In the genomic region with DNA sequence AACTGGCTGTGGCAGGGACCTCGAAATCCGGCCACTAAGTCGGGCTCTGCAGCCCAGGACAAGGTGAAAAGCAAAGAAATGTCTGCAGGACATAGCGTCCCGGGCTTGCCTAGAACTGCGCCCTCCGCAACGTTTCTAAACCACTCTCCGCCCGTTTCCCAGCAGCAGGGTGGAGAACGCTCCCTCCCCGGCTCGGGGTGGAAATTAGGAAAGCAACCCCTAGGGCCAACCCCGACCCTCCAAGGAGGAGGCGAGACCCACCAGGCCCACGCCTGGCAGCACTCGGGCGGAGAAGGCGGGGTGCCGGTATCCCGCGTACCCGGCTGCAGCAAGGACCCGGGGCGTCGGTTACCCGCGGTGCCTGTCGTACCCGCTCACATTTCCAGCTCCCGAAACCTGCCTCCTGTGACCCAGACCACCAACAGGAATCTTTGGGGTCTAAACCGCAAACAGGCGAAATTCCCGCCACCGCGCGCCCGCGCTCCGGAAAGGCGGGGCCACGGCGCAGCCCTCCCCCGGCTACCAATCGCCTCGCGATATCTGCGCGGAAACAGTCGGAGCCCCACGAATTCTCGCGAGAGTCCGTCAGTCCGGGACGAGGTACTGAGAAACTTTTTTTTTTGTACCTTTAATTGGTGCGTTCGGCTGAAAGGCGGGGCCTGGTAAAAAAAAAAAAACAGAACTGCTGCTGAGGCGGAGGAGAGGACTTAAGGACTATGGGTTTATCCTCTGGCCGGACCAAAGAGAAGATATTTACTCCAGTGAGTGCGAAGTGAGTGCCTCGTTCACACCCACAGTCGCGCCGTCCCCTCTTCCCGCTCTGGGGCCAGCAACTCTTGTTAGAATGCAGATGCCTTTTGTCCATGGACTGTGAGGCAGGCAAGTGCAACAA, we compare ENCODE assay signal across 8 cellular contexts. TPM values are rescaled to one million over a fixed set of nuclear protein-coding genes. Genes with fewer than 3 reads are reported as not detected.
DNase-seq lines count a peak whose midpoint lies in the region; ATAC-seq, FAIRE-seq and TF ChIP-seq lines count a peak whose summit lies in the region.

A gene with protein sequence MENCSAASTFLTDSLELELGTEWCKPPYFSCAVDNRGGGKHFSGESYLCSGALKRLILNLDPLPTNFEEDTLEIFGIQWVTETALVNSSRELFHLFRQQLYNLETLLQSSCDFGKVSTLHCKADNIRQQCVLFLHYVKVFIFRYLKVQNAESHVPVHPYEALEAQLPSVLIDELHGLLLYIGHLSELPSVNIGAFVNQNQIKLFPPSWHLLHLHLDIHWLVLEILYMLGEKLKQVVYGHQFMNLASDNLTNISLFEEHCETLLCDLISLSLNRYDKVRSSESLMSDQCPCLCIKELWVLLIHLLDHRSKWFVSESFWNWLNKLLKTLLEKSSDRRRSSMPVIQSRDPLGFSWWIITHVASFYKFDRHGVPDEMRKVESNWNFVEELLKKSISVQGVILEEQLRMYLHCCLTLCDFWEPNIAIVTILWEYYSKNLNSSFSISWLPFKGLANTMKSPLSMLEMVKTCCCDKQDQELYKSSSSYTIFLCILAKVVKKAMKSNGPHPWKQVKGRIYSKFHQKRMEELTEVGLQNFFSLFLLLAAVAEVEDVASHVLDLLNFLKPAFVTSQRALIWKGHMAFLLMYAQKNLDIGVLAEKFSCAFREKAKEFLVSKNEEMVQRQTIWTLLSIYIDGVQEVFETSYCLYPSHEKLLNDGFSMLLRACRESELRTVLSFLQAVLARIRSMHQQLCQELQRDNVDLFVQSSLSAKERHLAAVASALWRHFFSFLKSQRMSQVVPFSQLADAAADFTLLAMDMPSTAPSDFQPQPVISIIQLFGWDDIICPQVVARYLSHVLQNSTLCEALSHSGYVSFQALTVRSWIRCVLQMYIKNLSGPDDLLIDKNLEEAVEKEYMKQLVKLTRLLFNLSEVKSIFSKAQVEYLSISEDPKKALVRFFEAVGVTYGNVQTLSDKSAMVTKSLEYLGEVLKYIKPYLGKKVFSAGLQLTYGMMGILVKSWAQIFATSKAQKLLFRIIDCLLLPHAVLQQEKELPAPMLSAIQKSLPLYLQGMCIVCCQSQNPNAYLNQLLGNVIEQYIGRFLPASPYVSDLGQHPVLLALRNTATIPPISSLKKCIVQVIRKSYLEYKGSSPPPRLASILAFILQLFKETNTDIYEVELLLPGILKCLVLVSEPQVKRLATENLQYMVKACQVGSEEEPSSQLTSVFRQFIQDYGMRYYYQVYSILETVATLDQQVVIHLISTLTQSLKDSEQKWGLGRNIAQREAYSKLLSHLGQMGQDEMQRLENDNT (minus strand): TSS at position 491 of the 892 bp plus-strand sequence. CDS start 739 bp downstream, outside the sequence.

- ATAC-seq in HG02840 (IDR thresholded peaks at IDR 0.05; ENCODE audit: low FRiP score, unreplicated experiment) = peak; percentile 99
- peak; percentile 98 to 100 (median 99) for ATAC-seq in heart left ventricle
- ATAC-seq in upper lobe of left lung (ENCODE audit: low FRiP score in 2 of 2) = peak; percentile 98 to 99

- H3K27ac ChIP-seq in heart left ventricle = peak within 1 kb of the TSS in 8 of 12 donors; percentile 40 to 81 (median 71)
- H3K27ac ChIP-seq in upper lobe of left lung = peak within 1 kb of the TSS; percentile 74 to 84 (median 84)

- no peak for TF ChIP-seq EP300 in upper lobe of left lung (IDR thresholded peaks at IDR 0.05)

- FAIRE-seq in GM12892 (lab: Jason Lieb, UNC) = peak; percentile 92

- peak; percentile 64 for DNase-seq in GM12892 (ENCODE audit: insufficient read length)
- DNase-seq in NCI-H1436 (lab: John Stamatoyannopoulos, UW) = peak; percentile 97
- peak; percentile 89 for DNase-seq in SW480 (ENCODE audit: low spot score)
- peak; percentile 76 for DNase-seq in activated naive CD8-positive, alpha-beta T cell treated with anti-CD3 and anti-CD28 coated beads, Interleukin-2, amount 50 U/mL, for 16 hours (ENCODE audit: low read depth, low spot score)
- DNase-seq in heart left ventricle = peak; percentile 94 to 96 (median 95)
- peak; percentile 73 to 98 (median 87) for DNase-seq in posterior cingulate gyrus
- DNase-seq in upper lobe of left lung = peak; percentile 93 to 96

- intact Hi-C loops in heart left ventricle (cut with DNase I) (no loop called here), posterior cingulate gyrus (cut with DNase I) (no loop called here)

- WGBS in heart left ventricle, 4 donors = 0 to 1% (median 0%) methylated on average over 48 to 67 of the region's 67 CpGs
- 0% methylated on average over 34 to 51 of the region's 67 CpGs for WGBS in upper lobe of left lung, 2 donors

- TF ChIP-seq POLR2A in GM12892 (IDR thresholded peaks at IDR 0.05; ENCODE audit: low read depth, low read length) = no peak; the same call in 1 of the 2 replicates
- TF ChIP-seq POLR2A in heart left ventricle (IDR thresholded peaks at IDR 0.05) = no peak
- TF ChIP-seq POLR2A in upper lobe of left lung (IDR thresholded peaks at IDR 0.05) = peak in 1 of 4 donors; percentile 42

- TF ChIP-seq CTCF in heart left ventricle (IDR thresholded peaks at IDR 0.05) (no peak), upper lobe of left lung (IDR thresholded peaks at IDR 0.05) (no peak)

- no peaks in the 10 kb centered on the region for H3K27me3 ChIP-seq in heart left ventricle
- no peaks in the 10 kb centered on the region for H3K27me3 ChIP-seq in upper lobe of left lung

- H3K4me1 ChIP-seq in heart left ventricle (peaks cover 0 to 24% (median 7%) of the 10 kb centered on the region in 12 donors), upper lobe of left lung (peaks cover 0 to 20% (median 9%) of the 10 kb centered on the region in 4 donors)

- H3K36me3 ChIP-seq in heart left ventricle = peaks cover 0 to 11% (median under 1%) of the 10 kb centered on the region in 9 donors
- H3K36me3 ChIP-seq in upper lobe of left lung = peaks cover 0 to 2% (median 0%) of the 10 kb centered on the region in 4 donors

- H3K4me3 ChIP-seq in heart left ventricle (peak within 1 kb of the TSS; percentile 61 to 98 (median 82)), upper lobe of left lung (peak within 1 kb of the TSS; percentile 89 to 95 (median 92))

- no peaks in the 10 kb centered on the region for H3K9me3 ChIP-seq in heart left ventricle
- H3K9me3 ChIP-seq in upper lobe of left lung = no peaks in the 10 kb centered on the region

RNA-seq across cellular contexts. Expression of the gene that starts here (rescaled TPM):
- 14.5 TPM for polyA plus RNA-seq in GM12892 (2012; ENCODE audit: missing spikeins)
- total RNA-seq in heart left ventricle (1 to 10 TPM; 1.6 to 6.6 (median 3.3) TPM), upper lobe of left lung (10 to 100 TPM in 2 of 6 donors, 1 to 10 TPM in 4; 4.9 to 22.1 (median 7.9) TPM)
- 1 to 10 TPM in 1 of 2 donors, under 1 TPM in 1; 0.61 to 1.4 TPM for polyA plus RNA-seq in heart left ventricle

Comparison
In these comparisons a context has a peak if more than half of its experiments do, and no peak if none do; other contexts are left out.
1. Peak in every context shown above with its lines: DNase-seq, ATAC-seq, H3K4me3 ChIP-seq and H3K27ac ChIP-seq.